Comparison of ENCODE assay signal across 2 cellular contexts in the genomic region with DNA sequence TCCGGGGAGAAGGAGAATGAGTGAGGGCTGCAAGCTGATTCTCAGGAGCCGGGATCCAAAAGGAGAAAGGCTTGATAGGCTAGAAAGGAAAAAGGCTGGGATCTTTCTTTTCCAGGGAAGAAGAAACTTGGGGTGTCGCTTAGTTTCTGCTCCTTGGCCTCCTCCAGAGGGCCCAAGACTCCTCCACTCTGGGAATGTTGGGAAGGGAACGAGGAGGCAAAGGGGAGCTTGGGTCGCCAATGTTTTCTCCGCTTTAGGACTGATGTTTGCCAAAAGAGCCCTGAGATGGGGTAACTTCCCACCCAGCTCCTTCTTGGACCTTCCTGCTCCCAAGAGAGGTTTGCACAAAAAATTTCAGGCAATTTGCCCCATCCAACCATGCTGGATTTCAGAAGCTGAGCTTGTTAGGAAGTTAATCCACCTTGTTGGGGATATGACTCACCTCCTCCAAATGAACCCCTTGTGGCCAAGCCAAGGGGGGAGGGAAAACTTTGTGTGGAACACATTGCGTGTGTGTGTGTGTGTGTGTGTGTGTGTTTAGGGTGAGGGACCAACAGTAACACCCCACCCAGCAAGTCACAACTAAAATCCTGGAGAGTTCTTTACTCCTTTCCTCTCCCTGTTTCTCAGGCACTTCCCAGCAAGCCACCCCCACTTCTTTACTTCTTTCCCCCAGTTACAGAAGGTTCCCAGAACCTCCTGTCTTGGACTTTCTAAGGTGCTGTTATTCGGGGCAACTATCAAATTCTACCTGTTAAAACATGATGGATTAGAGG.
TF ChIP-seq lines count a peak whose summit lies in the region.

No MANE protein-coding gene starts in this region.

TF ChIP-seq in liver, 16 proteins besides CTCF, POLR2A, EP300 and RAD21:
- no peak for TF ChIP-seq NR2F2 (IDR thresholded peaks at IDR 0.05)
- no peak for TF ChIP-seq YY1 (IDR thresholded peaks at IDR 0.05)
- TF ChIP-seq, protein P1, sequence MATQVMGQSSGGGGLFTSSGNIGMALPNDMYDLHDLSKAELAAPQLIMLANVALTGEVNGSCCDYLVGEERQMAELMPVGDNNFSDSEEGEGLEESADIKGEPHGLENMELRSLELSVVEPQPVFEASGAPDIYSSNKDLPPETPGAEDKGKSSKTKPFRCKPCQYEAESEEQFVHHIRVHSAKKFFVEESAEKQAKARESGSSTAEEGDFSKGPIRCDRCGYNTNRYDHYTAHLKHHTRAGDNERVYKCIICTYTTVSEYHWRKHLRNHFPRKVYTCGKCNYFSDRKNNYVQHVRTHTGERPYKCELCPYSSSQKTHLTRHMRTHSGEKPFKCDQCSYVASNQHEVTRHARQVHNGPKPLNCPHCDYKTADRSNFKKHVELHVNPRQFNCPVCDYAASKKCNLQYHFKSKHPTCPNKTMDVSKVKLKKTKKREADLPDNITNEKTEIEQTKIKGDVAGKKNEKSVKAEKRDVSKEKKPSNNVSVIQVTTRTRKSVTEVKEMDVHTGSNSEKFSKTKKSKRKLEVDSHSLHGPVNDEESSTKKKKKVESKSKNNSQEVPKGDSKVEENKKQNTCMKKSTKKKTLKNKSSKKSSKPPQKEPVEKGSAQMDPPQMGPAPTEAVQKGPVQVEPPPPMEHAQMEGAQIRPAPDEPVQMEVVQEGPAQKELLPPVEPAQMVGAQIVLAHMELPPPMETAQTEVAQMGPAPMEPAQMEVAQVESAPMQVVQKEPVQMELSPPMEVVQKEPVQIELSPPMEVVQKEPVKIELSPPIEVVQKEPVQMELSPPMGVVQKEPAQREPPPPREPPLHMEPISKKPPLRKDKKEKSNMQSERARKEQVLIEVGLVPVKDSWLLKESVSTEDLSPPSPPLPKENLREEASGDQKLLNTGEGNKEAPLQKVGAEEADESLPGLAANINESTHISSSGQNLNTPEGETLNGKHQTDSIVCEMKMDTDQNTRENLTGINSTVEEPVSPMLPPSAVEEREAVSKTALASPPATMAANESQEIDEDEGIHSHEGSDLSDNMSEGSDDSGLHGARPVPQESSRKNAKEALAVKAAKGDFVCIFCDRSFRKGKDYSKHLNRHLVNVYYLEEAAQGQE (IDR thresholded peaks at IDR 0.05) = no peak
- TF ChIP-seq RXRA (IDR thresholded peaks at IDR 0.05) = no peak
- no peak for TF ChIP-seq EGR1 (IDR thresholded peaks at IDR 0.05; ENCODE audit: low read depth in 2 of 2)
- TF ChIP-seq TAF1 (conservative IDR thresholded peaks at IDR 0.05) = no peak
- TF ChIP-seq, protein P2, sequence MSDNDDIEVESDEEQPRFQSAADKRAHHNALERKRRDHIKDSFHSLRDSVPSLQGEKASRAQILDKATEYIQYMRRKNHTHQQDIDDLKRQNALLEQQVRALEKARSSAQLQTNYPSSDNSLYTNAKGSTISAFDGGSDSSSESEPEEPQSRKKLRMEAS (IDR thresholded peaks at IDR 0.05) = no peak
- TF ChIP-seq GABPA (IDR thresholded peaks at IDR 0.05 in 1 of 2, conservative IDR thresholded peaks at IDR 0.05 in 1 of 2) = no peak
- TF ChIP-seq, protein P3, sequence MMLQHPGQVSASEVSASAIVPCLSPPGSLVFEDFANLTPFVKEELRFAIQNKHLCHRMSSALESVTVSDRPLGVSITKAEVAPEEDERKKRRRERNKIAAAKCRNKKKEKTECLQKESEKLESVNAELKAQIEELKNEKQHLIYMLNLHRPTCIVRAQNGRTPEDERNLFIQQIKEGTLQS (IDR thresholded peaks at IDR 0.05) = no peak
- TF ChIP-seq HNF4A (conservative IDR thresholded peaks at IDR 0.05) = no peak
TF ChIP-seq in liver: peak in this region for 0.

TF ChIP-seq in HepG2, 621 proteins besides CTCF, POLR2A, EP300 and RAD21:
- TF ChIP-seq ATF7 (IDR thresholded peaks at IDR 0.05) (no peak), ATF7 (CRISPR knock-in tag; IDR thresholded peaks at IDR 0.05) (no peak), ATF1 (CRISPR knock-in tag; IDR thresholded peaks at IDR 0.05) (no peak), NONO (IDR thresholded peaks at IDR 0.05) (no peak), NONO (CRISPR knock-in tag; conservative IDR thresholded peaks at IDR 0.05) (no peak), JUND (CRISPR knock-in tag; IDR thresholded peaks at IDR 0.05) (no peak), ZNF616 (CRISPR knock-in tag; IDR thresholded peaks at IDR 0.05; ENCODE audit: low read depth) (no peak)
- TF ChIP-seq, protein P4, sequence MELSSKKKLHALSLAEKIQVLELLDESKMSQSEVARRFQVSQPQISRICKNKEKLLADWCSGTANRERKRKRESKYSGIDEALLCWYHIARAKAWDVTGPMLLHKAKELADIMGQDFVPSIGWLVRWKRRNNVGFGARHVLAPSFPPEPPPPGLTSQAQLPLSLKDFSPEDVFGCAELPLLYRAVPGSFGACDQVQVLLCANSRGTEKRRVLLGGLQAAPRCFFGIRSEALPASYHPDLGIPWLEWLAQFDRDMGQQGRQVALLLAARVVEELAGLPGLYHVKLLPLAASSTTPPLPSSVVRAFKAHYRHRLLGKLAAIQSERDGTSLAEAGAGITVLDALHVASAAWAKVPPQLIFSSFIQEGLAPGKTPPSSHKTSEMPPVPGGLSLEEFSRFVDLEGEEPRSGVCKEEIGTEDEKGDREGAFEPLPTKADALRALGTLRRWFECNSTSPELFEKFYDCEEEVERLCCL (CRISPR knock-in tag; IDR thresholded peaks at IDR 0.05; ENCODE audit: borderline replicate concordance) = no peak
